ENCODE assay signal across 25 cellular contexts in genomic region chr3:183794452-183794851, GRCh38. TPM values are rescaled to one million over a fixed set of nuclear protein-coding genes. Genes with fewer than 3 reads are reported as not detected.
"Had no signal": no experiment of that assay in that cellular context is flagged by ENCODE, and none has a peak within 500 bp of the region (broad histone marks: within the 10 kb centered on the region; RNA-seq: fewer than 3 reads in every experiment).

No MANE protein-coding gene starts in this region.

- H3K9me3 Mint-ChIP-seq: activated CD4-positive, alpha-beta memory T cell treated with anti-CD3 and anti-CD28 coated beads for 36 hours; activated naive CD8-positive, alpha-beta T cell treated with anti-CD3 and anti-CD28 coated beads, Interleukin-2, amount 50 U/mL, for 24 hours; effector memory CD8-positive, alpha-beta T cell; memory B cell; nephron progenitor cell; stimulated activated naive B cell treated with anti-CD40 and anti-IgM and Interleukin-4, amounts not matched to agents 10 μg/mL and 1 μg/mL and 100 μg/mL, for 72 hours; T-helper 2 cell treated with Interferon-gamma antibody and Interleukin-4, amounts not matched to agents 5 μg/mL and 100 μg/mL, for 36 hours; type B pancreatic cell; WTC11 had no signal

- H3K4me2 ChIP-seq: smooth muscle cell had no signal

- H3K9me3 ChIP-seq: pancreas, thoracic aorta, vagina had no signal

- H3K4me1 ChIP-seq: pancreas, vagina had no signal

- H3K4me1 Mint-ChIP-seq: activated CD4-positive, alpha-beta T cell treated with anti-CD3 and anti-CD28 coated beads for 36 hours; activated naive CD8-positive, alpha-beta T cell treated with anti-CD3 and anti-CD28 coated beads, Interleukin-2, amount 50 U/mL, for 24 hours; memory B cell; nephron progenitor cell; stimulated activated naive B cell treated with anti-CD40 and anti-IgM and Interleukin-4, amounts not matched to agents 10 μg/mL and 1 μg/mL and 100 μg/mL, for 72 hours; WTC11 had no signal

- ATAC-seq: activated CD4-positive, alpha-beta T cell treated with anti-CD3 and anti-CD28 coated beads for 36 hours; activated naive CD8-positive, alpha-beta T cell treated with anti-CD3 and anti-CD28 coated beads, Interleukin-2, amount 50 U/mL, for 24 hours; effector memory CD8-positive, alpha-beta T cell; esophagus mucosa; pancreas; sciatic nerve; stimulated activated naive B cell treated with anti-CD40 and anti-IgM and Interleukin-4, amounts not matched to agents 10 μg/mL and 1 μg/mL and 100 μg/mL, for 72 hours; WTC11 had no signal

- H3K27me3 Mint-ChIP-seq: activated CD4-positive, alpha-beta memory T cell treated with anti-CD3 and anti-CD28 coated beads for 36 hours; activated CD4-positive, alpha-beta T cell treated with anti-CD3 and anti-CD28 coated beads for 36 hours; activated naive CD8-positive, alpha-beta T cell treated with anti-CD3 and anti-CD28 coated beads, Interleukin-2, amount 50 U/mL, for 24 hours; effector memory CD8-positive, alpha-beta T cell; memory B cell; stimulated activated naive B cell treated with anti-CD40 and anti-IgM and Interleukin-4, amounts not matched to agents 10 μg/mL and 1 μg/mL and 100 μg/mL, for 72 hours; type B pancreatic cell had no signal

- H3K4me3 ChIP-seq: cardiac muscle cell, pancreas, smooth muscle cell, thoracic aorta, vagina had no signal

- H3K27me3 ChIP-seq: cardiac muscle cell, pancreas, vagina had no signal

- H3K4me3 Mint-ChIP-seq: activated CD4-positive, alpha-beta memory T cell treated with anti-CD3 and anti-CD28 coated beads for 36 hours; activated CD4-positive, alpha-beta T cell treated with anti-CD3 and anti-CD28 coated beads for 36 hours; activated naive CD8-positive, alpha-beta T cell treated with anti-CD3 and anti-CD28 coated beads, Interleukin-2, amount 50 U/mL, for 24 hours; effector memory CD8-positive, alpha-beta T cell; memory B cell; nephron progenitor cell; stimulated activated naive B cell treated with anti-CD40 and anti-IgM and Interleukin-4, amounts not matched to agents 10 μg/mL and 1 μg/mL and 100 μg/mL, for 72 hours; T-helper 2 cell treated with Interferon-gamma antibody and Interleukin-4, amounts not matched to agents 5 μg/mL and 100 μg/mL, for 36 hours; type B pancreatic cell; WTC11 had no signal

- H3K27ac ChIP-seq: cardiac muscle cell, pancreas, thoracic aorta, vagina had no signal

- H3K27ac Mint-ChIP-seq: activated CD4-positive, alpha-beta memory T cell treated with anti-CD3 and anti-CD28 coated beads for 36 hours; activated CD4-positive, alpha-beta T cell treated with anti-CD3 and anti-CD28 coated beads for 36 hours; activated naive CD8-positive, alpha-beta T cell treated with anti-CD3 and anti-CD28 coated beads, Interleukin-2, amount 50 U/mL, for 24 hours; effector memory CD8-positive, alpha-beta T cell; memory B cell; stimulated activated naive B cell treated with anti-CD40 and anti-IgM and Interleukin-4, amounts not matched to agents 10 μg/mL and 1 μg/mL and 100 μg/mL, for 72 hours; T-helper 2 cell treated with Interferon-gamma antibody and Interleukin-4, amounts not matched to agents 5 μg/mL and 100 μg/mL, for 36 hours; type B pancreatic cell; WTC11 had no signal

- DNase-seq: activated CD4-positive, alpha-beta memory T cell treated with anti-CD3 and anti-CD28 coated beads for 36 hours; activated CD4-positive, alpha-beta T cell treated with anti-CD3 and anti-CD28 coated beads for 36 hours; activated gamma-delta T cell; activated naive CD4-positive, alpha-beta T cell treated with anti-CD3 and anti-CD28 coated beads, Interleukin-2, amount 50 U/mL, for 16 hours; activated naive CD8-positive, alpha-beta T cell treated with anti-CD3 and anti-CD28 coated beads, Interleukin-2, amount 50 U/mL, for 24 hours; effector memory CD8-positive, alpha-beta T cell; foreskin melanocyte; hippocampal formation; kidney glomerular epithelial cell; nephron progenitor cell; pancreas; stimulated activated CD4-positive, alpha-beta T cell treated with anti-CD3 and anti-CD28 coated beads, Interleukin-15, amount 100 ng/mL, for 24 hours; stimulated activated CD8-positive, alpha-beta memory T cell treated with anti-CD3 and anti-CD28 coated beads, Interleukin-4, amount 100 ng/mL, for 48 hours; stimulated activated naive B cell treated with anti-CD40 and anti-IgM and Interleukin-4, amounts not matched to agents 10 μg/mL and 1 μg/mL and 100 μg/mL, for 72 hours; SW 1271 had no signal

RNA-seq across cellular contexts. Expression of gene MAP6D1, which starts 30.9 kb away (rescaled TPM):
- total RNA-seq: vagina had no signal
